Comparison of ENCODE assay signal across 19 cellular contexts in genomic region chr2:35714883-35715282, GRCh38.
DNase-seq lines count a peak whose midpoint lies in the region; ATAC-seq, FAIRE-seq and TF ChIP-seq lines count a peak whose summit lies in the region.
"Had no signal": no experiment of that assay in that cellular context is flagged by ENCODE, and none has a peak within 500 bp of the region (broad histone marks: within the 10 kb centered on the region; RNA-seq: fewer than 3 reads in every experiment).

No MANE protein-coding gene starts in this region.

- no peak overlapping the region for H3K9ac ChIP-seq in astrocyte (ENCODE audit: low read length)
- no peak overlapping the region for H3K9ac ChIP-seq in fibroblast of lung (ENCODE audit: insufficient read depth, low read length)
- H3K9ac ChIP-seq: KMS-11 had no signal

- H3K4me1 ChIP-seq in astrocyte (ENCODE audit: insufficient read depth, low read length) = no peaks in the 10 kb centered on the region
- H3K4me1 ChIP-seq in fibroblast of lung (ENCODE audit: control insufficient read depth, extremely low read depth, insufficient read depth, low read length) = no peaks in the 10 kb centered on the region

- no peak overlapping the region for H3K27ac Mint-ChIP-seq in astrocyte (ENCODE audit: unreplicated experiment)
- H3K27ac Mint-ChIP-seq: CD14-positive monocyte; CD8-positive, alpha-beta T cell had no signal

- no peaks in the 10 kb centered on the region for H3K36me3 Mint-ChIP-seq in astrocyte (ENCODE audit: low read depth, unreplicated experiment)
- H3K36me3 Mint-ChIP-seq: CD14-positive monocyte; CD8-positive, alpha-beta T cell had no signal

- H3K27me3 Mint-ChIP-seq in astrocyte (ENCODE audit: low read depth, unreplicated experiment) = no peaks in the 10 kb centered on the region

- DNase-seq in AG08396 (ENCODE audit: low spot score) (peak; percentile 2), HS-5 (ENCODE audit: low read depth) (peak; percentile 66), astrocyte (ENCODE audit: low read depth) (peak; percentile 54), fibroblast of lung (ENCODE audit: low read depth in 2 of 2) (peak; percentile 1 to 57), KG1 (lab: John Stamatoyannopoulos, UW) (no peak), dorsolateral prefrontal cortex (no peak), medulla oblongata (ENCODE audit: extremely low spot score) (no peak)
- DNase-seq: CD8-positive, alpha-beta T cell; COR-L47; DMS153; DMS79 treated with DMSO at 0.1 percent for 48 hours; GF-D8; GOT3 had no signal

- H3K9me3 Mint-ChIP-seq in astrocyte (ENCODE audit: unreplicated experiment) = no peaks in the 10 kb centered on the region
- H3K9me3 Mint-ChIP-seq: CD8-positive, alpha-beta T cell had no signal

- H3K4me3 ChIP-seq in astrocyte (ENCODE audit: insufficient read depth, low read depth, low read length) = no peak overlapping the region
- H3K4me3 ChIP-seq in fibroblast of lung (replicated peaks in 1 of 4; ENCODE audit: control extremely low read depth in 1 of 4, insufficient read depth in 1 of 4, low read depth in 3 of 4, low read length in 4 of 4) = no peak overlapping the region
- no peak overlapping the region for H3K4me3 ChIP-seq in dorsolateral prefrontal cortex

- intact Hi-C loops in dorsolateral prefrontal cortex (cut with DNase I) = no loop called here

- ATAC-seq in HG03520 (IDR thresholded peaks at IDR 0.05; ENCODE audit: unreplicated experiment) = no peak
- ATAC-seq: CD8-positive, alpha-beta T cell; HCT116 had no signal

- H3K9me3 ChIP-seq in astrocyte (ENCODE audit: insufficient read depth, low read depth, low read length) = no peaks in the 10 kb centered on the region
- H3K9me3 ChIP-seq in fibroblast of lung (ENCODE audit: control insufficient read depth, insufficient read depth, low read depth, low read length) = no peaks in the 10 kb centered on the region

- H3K27me3 ChIP-seq in astrocyte (ENCODE audit: insufficient read depth, low read length) (no peaks in the 10 kb centered on the region), fibroblast of lung (ENCODE audit: control insufficient read depth, insufficient read depth, low read length) (no peaks in the 10 kb centered on the region), dorsolateral prefrontal cortex (no peaks in the 10 kb centered on the region)

- H2AFZ ChIP-seq in astrocyte (ENCODE audit: low read depth, low read length) (no peak overlapping the region), fibroblast of lung (ENCODE audit: low read length) (no peak overlapping the region)

- H3K4me2 ChIP-seq in astrocyte (ENCODE audit: low read length) (no peak overlapping the region), fibroblast of lung (ENCODE audit: extremely low read depth, insufficient read depth, low read length) (no peak overlapping the region)
- H3K4me2 ChIP-seq: KMS-11 had no signal

- no peaks in the 10 kb centered on the region for H3K36me3 ChIP-seq in astrocyte (ENCODE audit: insufficient read depth, low read length)
- no peaks in the 10 kb centered on the region for H3K36me3 ChIP-seq in fibroblast of lung (ENCODE audit: control insufficient read depth, insufficient read depth, low read length)

- FAIRE-seq in astrocyte (lab: Jason Lieb, UNC) = no peak
- FAIRE-seq: D721Med, GM19239 had no signal

- TF ChIP-seq CTCF in astrocyte (IDR thresholded peaks at IDR 0.05; ENCODE audit: insufficient read depth, low read depth, low read length) (no peak), fibroblast of lung (conservative IDR thresholded peaks at IDR 0.05 in 1 of 2, IDR thresholded peaks at IDR 0.05 in 1 of 2; ENCODE audit: low read depth in 1 of 2, low read length in 2 of 2) (no peak), dorsolateral prefrontal cortex (IDR thresholded peaks at IDR 0.05 in 54 of 56, conservative IDR thresholded peaks at IDR 0.05 in 2 of 56; ENCODE audit: low read depth in 1 of 56, partially characterized antibody in 56 of 56) (no peak)

- H3K4me1 Mint-ChIP-seq in astrocyte (ENCODE audit: low read depth, unreplicated experiment) = no peaks in the 10 kb centered on the region
- H3K4me1 Mint-ChIP-seq: CD14-positive monocyte had no signal

- H3K27ac ChIP-seq in astrocyte (ENCODE audit: low read depth, low read length) (no peak overlapping the region), fibroblast of lung (ENCODE audit: insufficient read depth, low read length) (no peak overlapping the region), dorsolateral prefrontal cortex (no peak overlapping the region)
- H3K27ac ChIP-seq: KMS-11 had no signal

- H3K79me2 ChIP-seq in astrocyte (ENCODE audit: insufficient read depth, low read length) (no peaks in the 10 kb centered on the region), fibroblast of lung (ENCODE audit: control insufficient read depth, insufficient read depth, low read length) (no peaks in the 10 kb centered on the region)

- no peaks in the 10 kb centered on the region for H4K20me1 ChIP-seq in astrocyte (ENCODE audit: insufficient read depth, low read length)
- no peaks in the 10 kb centered on the region for H4K20me1 ChIP-seq in fibroblast of lung (ENCODE audit: control insufficient read depth, extremely low read depth, insufficient read depth, low read length)

- H3K4me3 Mint-ChIP-seq in astrocyte (ENCODE audit: unreplicated experiment) = no peak overlapping the region
- H3K4me3 Mint-ChIP-seq: CD14-positive monocyte; CD8-positive, alpha-beta T cell had no signal

Comparison
In these comparisons a context has a peak if more than half of its experiments do, and no peak if none do; other contexts are left out.
1. DNase-seq: peak in AG08396 (single experiment), HS-5 (single experiment), astrocyte (single experiment) and fibroblast of lung (2 of 2); none in KG1 (single experiment), dorsolateral prefrontal cortex (0 of 10) and medulla oblongata (single experiment).